ENCODE assay signal across 25 cellular contexts in genomic region chr19:47028372-47028672, GRCh38. TPM values are rescaled to one million over a fixed set of nuclear protein-coding genes. Genes with fewer than 3 reads are reported as not detected.
DNase-seq lines count a peak whose midpoint lies in the region; ATAC-seq and TF ChIP-seq lines count a peak whose summit lies in the region.
"Had no signal": no experiment of that assay in that cellular context is flagged by ENCODE, and none has a peak within 500 bp of the region (broad histone marks: within the 10 kb centered on the region; RNA-seq: fewer than 3 reads in every experiment).

No MANE protein-coding gene starts in this region.

- WGBS in H9 (ENCODE audit: extremely low coverage, insufficient read length, low lambda C conversion rate) = no CpG with 5 or more reads among the region's 12 CpGs
- WGBS in psoas muscle, 3 donors = 13 to 20% (median 18%) methylated on average over 11 to 12 of the region's 12 CpGs

- H3K27ac ChIP-seq in H9 (ENCODE audit: insufficient read length, low read depth, low read length) = no peak overlapping the region
- no peak overlapping the region for H3K27ac ChIP-seq in psoas muscle
- H3K27ac ChIP-seq: epithelial cell of prostate, hepatocyte, HL-60, lower lobe of right lung, SJSA1, uterus had no signal

- peaks cover 76% of the 10 kb centered on the region for H3K27me3 Mint-ChIP-seq in H9 (ENCODE audit: low read depth)
- H3K27me3 Mint-ChIP-seq in HFFc6 (ENCODE audit: insufficient read depth) = peaks cover 12% of the 10 kb centered on the region

- H3K9me3 Mint-ChIP-seq in H9 (no peaks in the 10 kb centered on the region), HFFc6 (no peaks in the 10 kb centered on the region)
- H3K9me3 Mint-ChIP-seq: activated naive CD8-positive, alpha-beta T cell treated with anti-CD3 and anti-CD28 coated beads, Interleukin-2, amount 50 U/mL, for 24 hours; CD4-positive, alpha-beta T cell had no signal

- no peak overlapping the region for H2AFZ ChIP-seq in H9 (ENCODE audit: low read length)
- H2AFZ ChIP-seq: hepatocyte had no signal

- no peak overlapping the region for H3T11ph ChIP-seq in H9 (ENCODE audit: low read length)

- no peak overlapping the region for H4K8ac ChIP-seq in H9 (replicated peaks; ENCODE audit: insufficient read length, low read depth, low read length)

- POLR2A ChIA-PET in BJ (lab: Charles Lee) = no interaction called here
- POLR2A ChIA-PET in GM10248 (lab: Yijun Ruan, JAX) = no interaction called here

- H3K9me3 ChIP-seq in H9 (ENCODE audit: control insufficient read depth, low read depth, low read length) = no peaks in the 10 kb centered on the region
- H3K9me3 ChIP-seq in psoas muscle = no peaks in the 10 kb centered on the region
- H3K9me3 ChIP-seq: lower lobe of right lung, SJSA1, uterus had no signal

- no peak overlapping the region for H3K56ac ChIP-seq in H9 (ENCODE audit: insufficient read length, low read depth, low read length)

- H3K4me1 Mint-ChIP-seq in H9 = peaks cover 13 to 24% of the 10 kb centered on the region in 2 experiments
- H3K4me1 Mint-ChIP-seq in HFFc6 (ENCODE audit: low read depth) = peaks cover 2% of the 10 kb centered on the region; the same call in 1 of the 2 replicates

- no peak overlapping the region for H2BK20ac ChIP-seq in H9 (ENCODE audit: low read depth, low read length, poor library complexity, severe bottlenecking)

- H4K20me1 ChIP-seq in H9 (ENCODE audit: control insufficient read depth, insufficient read depth, insufficient read length) = no peaks in the 10 kb centered on the region

- H3K36me3 ChIP-seq in BJ (ENCODE audit: control insufficient read depth, insufficient read depth, low read length) = no peaks in the 10 kb centered on the region
- H3K36me3 ChIP-seq in psoas muscle (ENCODE audit: insufficient read depth in 1 of 2, low read depth in 1 of 2) = no peaks in the 10 kb centered on the region
- H3K36me3 ChIP-seq: lower lobe of right lung, SJSA1, uterus had no signal

- H3K18ac ChIP-seq in H9 (ENCODE audit: insufficient read length, low read depth, low read length) = no peak overlapping the region

- no peak overlapping the region for H2BK12ac ChIP-seq in H9 (ENCODE audit: insufficient read length, low read depth, low read length)

- no peak overlapping the region for H3K4me3 ChIP-seq in BJ (ENCODE audit: low read depth, low read length)
- H3K4me3 ChIP-seq in psoas muscle = no peak overlapping the region
- H3K4me3 ChIP-seq: hepatocyte, lower lobe of right lung, SJSA1, uterus had no signal

- no peak for DNase-seq in BJ (ENCODE audit: low read depth)
- DNase-seq in H9 = peak; percentile 61
- peak; percentile 43 for DNase-seq in NCI-H69 (lab: John Stamatoyannopoulos, UW)
- peak; percentile 70 for DNase-seq in iPS-NIHi11 (ENCODE audit: low spot score)
- DNase-seq in NCI-H446 (lab: John Stamatoyannopoulos, UW) = no peak
- DNase-seq in HFFc6 = no peak
- no peak for DNase-seq in psoas muscle
- DNase-seq in GM10248 (ENCODE audit: extremely low spot score) = no peak
- DNase-seq: activated CD8-positive, alpha-beta memory T cell treated with anti-CD3 and anti-CD28 coated beads, Interleukin-2, amount 50 U/mL, for 48 hours; activated naive CD8-positive, alpha-beta T cell treated with anti-CD3 and anti-CD28 coated beads, Interleukin-2, amount 50 U/mL, for 24 hours; CD4-positive, alpha-beta T cell; cerebellar nuclear complex; DMS79 treated with DMSO at 0.1 percent for 48 hours; foreskin fibroblast; lower lobe of right lung; NCI-H1436 treated with DMSO at 0.1 percent for 48 hours; NCI-H226; stimulated activated CD4-positive, alpha-beta T cell treated with anti-CD3 and anti-CD28 coated beads, Interleukin-1b, Interleukin-23, amount 100 ng/mL, for 48 hours; substantia nigra; T-helper 17 cell; uterus had no signal

- H3K27me3 ChIP-seq in BJ (ENCODE audit: control insufficient read depth, insufficient read depth, low read length) = peaks cover 7% of the 10 kb centered on the region
- peaks cover 6% of the 10 kb centered on the region for H3K27me3 ChIP-seq in H9 (ENCODE audit: insufficient read depth, low read length)
- H3K27me3 ChIP-seq in psoas muscle (ENCODE audit: insufficient read depth in 3 of 3, low read length in 2 of 3) = peaks cover 0 to 64% (median 15%) of the 10 kb centered on the region in 3 donors

- CTCF ChIA-PET in BJ (lab: Yijun Ruan, JAX) (no interaction called here), GM10248 (lab: Yijun Ruan, JAX) (interaction anchor here (1.7 to 4.4 kb wide), 2 partner anchors 15 to 36 kb away, joined by 5 to 35 read pairs; no protein-coding TSS in a partner anchor)

- no peak overlapping the region for H3K14ac ChIP-seq in H9 (ENCODE audit: insufficient read depth, low read length)

- no peak overlapping the region for H2BK15ac ChIP-seq in H9 (ENCODE audit: low read depth, low read length)

- intact Hi-C loops in psoas muscle (cut with DNase I) = no loop called here

- peaks cover 3% of the 10 kb centered on the region for H3K23me2 ChIP-seq in H9 (ENCODE audit: insufficient read length, low read depth, low read length, poor library complexity, severe bottlenecking)

- no peak overlapping the region for H3K23ac ChIP-seq in H9 (ENCODE audit: insufficient read length, low read depth, low read length)

- H3K36me3 Mint-ChIP-seq in H9 (ENCODE audit: insufficient read depth in 1 of 3, low read depth in 3 of 3) (peaks cover 0 to 6% (median 4%) of the 10 kb centered on the region in 3 experiments; a peak in 3 of 7 replicates), HFFc6 (ENCODE audit: low read depth) (peaks cover 4% of the 10 kb centered on the region; the same call in 1 of the 2 replicates)

- H3K9ac ChIP-seq in H9 (ENCODE audit: extremely low read depth, insufficient read length, low read length) = no peak overlapping the region

- TF ChIP-seq CTCF in BJ (IDR thresholded peaks at IDR 0.05; ENCODE audit: insufficient read depth, low read depth, low read length) (0 out of 2 replicates have a peak, but pooled peaks have one; percentile 3), H9 (conservative IDR thresholded peaks at IDR 0.05) (peak; percentile 25; the same call in 1 of the 3 replicates), HFFc6 (IDR thresholded peaks at IDR 0.05) (no peak), psoas muscle (IDR thresholded peaks at IDR 0.05) (no peak), GM10248 (IDR thresholded peaks at IDR 0.05; ENCODE audit: control extremely low read depth, extremely low read depth, low read depth, missing control alignments) (no peak)

- no peak overlapping the region for H2BK5ac ChIP-seq in H9 (ENCODE audit: insufficient read length, low read length)

- H3K79me1 ChIP-seq in H9 (ENCODE audit: insufficient read depth, low read depth, low read length, poor library complexity, severe bottlenecking) = no peaks in the 10 kb centered on the region

- no peak overlapping the region for H4K5ac ChIP-seq in H9 (ENCODE audit: insufficient read length, low read depth, low read length)

- no peak overlapping the region for H3K4ac ChIP-seq in H9 (ENCODE audit: low read depth, low read length)

- H2AK5ac ChIP-seq in H9 (ENCODE audit: insufficient read length, low read length) = no peak overlapping the region

- H3K4me2 ChIP-seq in H9 (ENCODE audit: insufficient read depth, insufficient read length, low read length) = no peak overlapping the region
- H3K4me2 ChIP-seq: hepatocyte had no signal

- no peak overlapping the region for H4K91ac ChIP-seq in H9 (ENCODE audit: insufficient read length, low read depth, low read length)

- H3K79me2 ChIP-seq in H9 (ENCODE audit: insufficient read depth, low read length) = no peaks in the 10 kb centered on the region
- H3K79me2 ChIP-seq: hepatocyte had no signal

- H3K4me3 Mint-ChIP-seq in H9 = no peak overlapping the region
- no peak overlapping the region for H3K4me3 Mint-ChIP-seq in HFFc6
- H3K4me3 Mint-ChIP-seq: activated naive CD8-positive, alpha-beta T cell treated with anti-CD3 and anti-CD28 coated beads, Interleukin-2, amount 50 U/mL, for 24 hours; CD4-positive, alpha-beta T cell; T-helper 17 cell had no signal

- no peak overlapping the region for H3K27ac Mint-ChIP-seq in H9
- H3K27ac Mint-ChIP-seq in HFFc6 = no peak overlapping the region
- H3K27ac Mint-ChIP-seq: activated naive CD8-positive, alpha-beta T cell treated with anti-CD3 and anti-CD28 coated beads, Interleukin-2, amount 50 U/mL, for 24 hours; CD4-positive, alpha-beta T cell; T-helper 17 cell had no signal

- ATAC-seq in psoas muscle = no peak
- ATAC-seq: activated naive CD8-positive, alpha-beta T cell treated with anti-CD3 and anti-CD28 coated beads, Interleukin-2, amount 50 U/mL, for 24 hours; lower lobe of right lung; T-helper 17 cell had no signal

- H3K4me1 ChIP-seq in H9 (ENCODE audit: insufficient read depth, low read length) = peaks cover 2% of the 10 kb centered on the region; the same call in 1 of the 2 replicates
- no peaks in the 10 kb centered on the region for H3K4me1 ChIP-seq in psoas muscle
- H3K4me1 ChIP-seq: lower lobe of right lung, SJSA1, uterus had no signal

- no peak overlapping the region for H2BK120ac ChIP-seq in H9 (ENCODE audit: low read depth, low read length, poor library complexity, severe bottlenecking)

RNA-seq across cellular contexts. Expression of gene NPAS1, which starts 8.7 kb away (rescaled TPM):
- polyA plus RNA-seq in BJ (2011; rRNA removed) (2.6 and 4.6 TPM in 2 replicates), psoas muscle (under 1 TPM in 2 of 3 donors, not detected in 1; 0.04 to 0.18 TPM)
- 1.9 and 2.1 TPM in 2 replicates for polyA minus RNA-seq in BJ (2011; rRNA and poly(A)+ RNA removed)
- total RNA-seq in H9 (2021) (17.8 and 20.0 TPM in 2 replicates), psoas muscle (under 1 TPM in 2 of 4 donors, not detected in 2; 0.18 to 0.23 TPM)
- 10 to 100 TPM in 1 of 6 experiments, 1 to 10 TPM in 5; 2.2 to 11.5 (median 3.6) TPM for total RNA-seq in HFFc6 (2021; fragmentation: NEBNext Ultra II Directional; extraction: Animal tissue kit (Norgen Biotek cat#: 25700))
- total RNA-seq: SJSA1, uterus had no signal

RNA-seq across cellular contexts. Expression of gene TMEM160, which starts 20.1 kb away (rescaled TPM):
- 11.8 and 11.9 TPM in 2 replicates for polyA plus RNA-seq in BJ (2011; rRNA removed)
- 1.6 and 4.1 TPM in 2 replicates for polyA minus RNA-seq in BJ (2011; rRNA and poly(A)+ RNA removed)
- total RNA-seq in H9 (2021) = 65.1 and 66.9 TPM in 2 replicates
- 10 to 100 TPM; 44.2 to 55.1 (median 49.3) TPM for total RNA-seq in HFFc6 (2021; fragmentation: NEBNext Ultra II Directional; extraction: Animal tissue kit (Norgen Biotek cat#: 25700))
- total RNA-seq in psoas muscle = 10 to 100 TPM; 19.7 to 31.4 (median 25.4) TPM
- 10 to 100 TPM in 1 of 3 donors, 1 to 10 TPM in 2; 5.9 to 44.1 (median 7.3) TPM for polyA plus RNA-seq in psoas muscle

Comparison
In these comparisons a context has a peak if more than half of its experiments do, and no peak if none do; other contexts are left out.
1. DNase-seq: peak in H9 (single experiment), NCI-H69 (single experiment) and iPS-NIHi11 (single experiment); none in BJ (single experiment), NCI-H446 (0 of 2), HFFc6 (single experiment), psoas muscle (0 of 2) and GM10248 (single experiment).
2. CTCF ChIP-seq: peak in BJ (single experiment) and H9 (single experiment); none in HFFc6 (single experiment), psoas muscle (single experiment) and GM10248 (single experiment).